ENCODE assay signal across 15 cellular contexts in genomic region chr18:58511306-58511705, GRCh38.
DNase-seq lines count a peak whose midpoint lies in the region; ATAC-seq and TF ChIP-seq lines count a peak whose summit lies in the region.
"Had no signal": no experiment of that assay in that cellular context is flagged by ENCODE, and none has a peak within 500 bp of the region (broad histone marks: within the 10 kb centered on the region; RNA-seq: fewer than 3 reads in every experiment).

No MANE protein-coding gene starts in this region.

- H3K4me1 Mint-ChIP-seq in WTC11, result peaks cover 34% of the 10 kb centered on the region
- H3K4me1 Mint-ChIP-seq in activated T-cell treated with anti-CD3 and anti-CD28 coated beads, Interleukin-2, amount 50 U/mL, for 72 hours (ENCODE audit: low read depth), result no peaks in the 10 kb centered on the region
- peaks cover 7% of the 10 kb centered on the region for H3K4me1 Mint-ChIP-seq in mesothelial cell of epicardium
- H3K4me1 Mint-ChIP-seq: B cell had no signal

- peak; percentile 20 for ATAC-seq in WTC11
- no peak for ATAC-seq in activated T-cell treated with anti-CD3 and anti-CD28 coated beads, Interleukin-2, amount 50 U/mL, for 72 hours (replicated peaks in 1 of 2)
- ATAC-seq in HG02981 (IDR thresholded peaks at IDR 0.05; ENCODE audit: unreplicated experiment), result no peak
- ATAC-seq: HCT116 had no signal

- POLR2A ChIA-PET in WTC11 (lab: Charles Lee), result no interaction called here

- H3K36me3 ChIP-seq in HUES48 (ENCODE audit: control insufficient read depth, insufficient read depth, low read length) (no peaks in the 10 kb centered on the region), iPS-20b (ENCODE audit: insufficient read depth, low read depth, low read length) (no peaks in the 10 kb centered on the region)

- H3K27me3 ChIP-seq in HUES48 (ENCODE audit: control insufficient read depth, insufficient read depth, low read length), result no peaks in the 10 kb centered on the region
- no peaks in the 10 kb centered on the region for H3K27me3 ChIP-seq in iPS-20b (ENCODE audit: insufficient read depth, low read length)

- H3K9ac ChIP-seq in HUES48 (ENCODE audit: low read depth, low read length), result no peak overlapping the region
- H3K9ac ChIP-seq in iPS-20b (ENCODE audit: low read depth, low read length), result no peak overlapping the region
- H3K9ac ChIP-seq: KMS-11 had no signal

- no peaks in the 10 kb centered on the region for H3K9me3 ChIP-seq in HUES48 (ENCODE audit: control insufficient read depth, insufficient read depth, low read length)
- H3K9me3 ChIP-seq in iPS-20b (ENCODE audit: insufficient read depth, low read depth, low read length), result no peaks in the 10 kb centered on the region

- H3K4me1 ChIP-seq in HUES48 (ENCODE audit: control insufficient read depth, insufficient read depth, low read length), result peaks cover 21% of the 10 kb centered on the region
- peaks cover 23% of the 10 kb centered on the region for H3K4me1 ChIP-seq in iPS-20b (ENCODE audit: insufficient read depth, low read length)

- H3K9me3 Mint-ChIP-seq in WTC11 (peaks cover 5% of the 10 kb centered on the region; the same call in 1 of the 2 replicates), mesothelial cell of epicardium (no peaks in the 10 kb centered on the region)
- H3K9me3 Mint-ChIP-seq in activated T-cell treated with anti-CD3 and anti-CD28 coated beads, Interleukin-2, amount 50 U/mL, for 72 hours, result no peaks in the 10 kb centered on the region

- no peak for DNase-seq in WTC11 (ENCODE audit: low spot score)
- peak; percentile 37 for DNase-seq in mucosa of gallbladder (ENCODE audit: low spot score)
- DNase-seq in amygdala (lab: John Stamatoyannopoulos, UW), result no peak
- no peak for DNase-seq in activated T-cell treated with anti-CD3 and anti-CD28 coated beads, Interleukin-2, amount 50 U/mL, for 72 hours
- no peak for DNase-seq in mesothelial cell of epicardium (ENCODE audit: low spot score in 2 of 2, unreplicated experiment in 2 of 2)
- DNase-seq: CD4-positive, alpha-beta memory T cell; DMS79 treated with DMSO at 0.1 percent for 48 hours; EL had no signal

- no peak for TF ChIP-seq CTCF in WTC11 (IDR thresholded peaks at IDR 0.05)
- TF ChIP-seq CTCF in mesothelial cell of epicardium (IDR thresholded peaks at IDR 0.05; ENCODE audit: unreplicated experiment), result no peak

- CTCF ChIA-PET in WTC11 (lab: Charles Lee), result interaction anchor here (1.1 to 2.3 kb wide), 9 partner anchors 8 to 559 kb away, joined by 3 to 23 read pairs (median 5); no protein-coding TSS in a partner anchor

- H3K4me3 ChIP-seq in HUES48 (ENCODE audit: low read depth, low read length) (no peak overlapping the region), iPS-20b (ENCODE audit: low read length) (no peak overlapping the region)

- H3K36me3 Mint-ChIP-seq in WTC11 (peaks cover 7% of the 10 kb centered on the region), mesothelial cell of epicardium (peaks cover 3% of the 10 kb centered on the region)
- H3K36me3 Mint-ChIP-seq in activated T-cell treated with anti-CD3 and anti-CD28 coated beads, Interleukin-2, amount 50 U/mL, for 72 hours (ENCODE audit: insufficient read depth in 2 of 2), result peaks cover 0 to 2% of the 10 kb centered on the region in 2 donors
- H3K36me3 Mint-ChIP-seq: CD4-positive, alpha-beta memory T cell had no signal

- H3K4me3 Mint-ChIP-seq in WTC11, result no peak overlapping the region
- H3K4me3 Mint-ChIP-seq in activated T-cell treated with anti-CD3 and anti-CD28 coated beads, Interleukin-2, amount 50 U/mL, for 72 hours, result no peak overlapping the region
- H3K4me3 Mint-ChIP-seq in mesothelial cell of epicardium, result no peak overlapping the region
- H3K4me3 Mint-ChIP-seq: B cell; CD4-positive, alpha-beta memory T cell had no signal

- H3K27me3 Mint-ChIP-seq in WTC11 (ENCODE audit: low read depth) (no peaks in the 10 kb centered on the region), mesothelial cell of epicardium (ENCODE audit: low read depth) (no peaks in the 10 kb centered on the region)
- no peaks in the 10 kb centered on the region for H3K27me3 Mint-ChIP-seq in activated T-cell treated with anti-CD3 and anti-CD28 coated beads, Interleukin-2, amount 50 U/mL, for 72 hours (ENCODE audit: low read depth)

- H3K27ac Mint-ChIP-seq in WTC11 (no peak overlapping the region), mesothelial cell of epicardium (no peak overlapping the region)
- no peak overlapping the region for H3K27ac Mint-ChIP-seq in activated T-cell treated with anti-CD3 and anti-CD28 coated beads, Interleukin-2, amount 50 U/mL, for 72 hours
- H3K27ac Mint-ChIP-seq: B cell had no signal

- H3K27ac ChIP-seq in HUES48 (ENCODE audit: low read depth, low read length) (peak overlapping the region; percentile 88), iPS-20b (ENCODE audit: low read length) (peak overlapping the region; percentile 46)
- H3K27ac ChIP-seq: HL-60, KMS-11 had no signal

TF ChIP-seq in WTC11, 78 proteins besides CTCF, POLR2A, EP300 and RAD21 (continues in another document):
- TF ChIP-seq MLX (CRISPR knock-in tag; IDR thresholded peaks at IDR 0.05) (no peak), E2F1 (CRISPR knock-in tag; IDR thresholded peaks at IDR 0.05) (no peak), E2F4 (CRISPR knock-in tag; IDR thresholded peaks at IDR 0.05; ENCODE audit: borderline replicate concordance, low read depth) (no peak), ZNF317 (CRISPR knock-in tag; IDR thresholded peaks at IDR 0.05; ENCODE audit: borderline replicate concordance, low read depth) (no peak), PRDM15 (CRISPR knock-in tag; IDR thresholded peaks at IDR 0.05) (no peak), IRF2 (CRISPR knock-in tag; IDR thresholded peaks at IDR 0.05; ENCODE audit: borderline replicate concordance, low read depth) (no peak), CREB1 (CRISPR knock-in tag; IDR thresholded peaks at IDR 0.05) (no peak), ETV6 (CRISPR knock-in tag; IDR thresholded peaks at IDR 0.05) (no peak)
